ENCODE assay signal across 1 cellular context in genomic region chr10:72257051-72257892, GRCh38.
TF ChIP-seq lines count a peak whose summit lies in the region.

No MANE protein-coding gene starts in this region.

TF ChIP-seq in K562, 482 proteins besides CTCF, POLR2A, EP300 and RAD21 (continued from another document and continues in another):
- TF ChIP-seq E2F8 (IDR thresholded peaks at IDR 0.05; ENCODE audit: low read depth, partially characterized antibody) (peak; percentile 41), GABPB1 (CRISPR knock-in tag; IDR thresholded peaks at IDR 0.05) (0 out of 2 replicates have a peak, but pooled peaks have one; percentile 18), ARNT (IDR thresholded peaks at IDR 0.05) (peak in 1 of 2 experiments; percentile 70; a peak in 1 of 4 replicates), USF2 (CRISPR knock-in tag; IDR thresholded peaks at IDR 0.05) (peak; percentile 47), JUND (IDR thresholded peaks at IDR 0.05; ENCODE audit: borderline replicate concordance, low read depth, low read length) (peak; percentile 30; the same call in 1 of the 2 replicates), JUND (tag; IDR thresholded peaks at IDR 0.05; ENCODE audit: borderline replicate concordance, low read depth, low read length) (peak; percentile 54; the same call in 1 of the 3 replicates), TRIM28 (IDR thresholded peaks at IDR 0.05) (peak; percentile 70; the same call in 1 of the 2 replicates), NKRF (IDR thresholded peaks at IDR 0.05; ENCODE audit: borderline replicate concordance) (no peak), VEZF1 (CRISPR knock-in tag; IDR thresholded peaks at IDR 0.05) (peak; percentile 78; the same call in 1 of the 2 replicates), SMARCA4 (IDR thresholded peaks at IDR 0.05) (peak; percentile 88), SAFB2 (IDR thresholded peaks at IDR 0.05; ENCODE audit: borderline replicate concordance, low read depth, low read length, severe bottlenecking) (no peak), ATF1 (CRISPR knock-in tag; IDR thresholded peaks at IDR 0.05) (no peak), ATF1 (tag; IDR thresholded peaks at IDR 0.05) (peak; percentile 51), ZNF609 (CRISPR knock-in tag; IDR thresholded peaks at IDR 0.05; ENCODE audit: borderline replicate concordance) (no peak), PHB2 (IDR thresholded peaks at IDR 0.05; ENCODE audit: low read depth) (peak; percentile 31; the same call in 1 of the 2 replicates), NONO (IDR thresholded peaks at IDR 0.05; ENCODE audit: low read depth in 2 of 2, low read length in 1 of 2) (peak in 1 of 2 experiments; percentile 62; a peak in 1 of 4 replicates), GMEB1 (CRISPR knock-in tag; IDR thresholded peaks at IDR 0.05) (0 out of 2 replicates have a peak, but pooled peaks have one; percentile 13), ZBTB7A (IDR thresholded peaks at IDR 0.05; ENCODE audit: borderline replicate concordance, control insufficient read depth, low read depth, low read length) (peak; percentile 59; the same call in 1 of the 2 replicates), FOXK2 (conservative IDR thresholded peaks at IDR 0.05 in 1 of 2, IDR thresholded peaks at IDR 0.05 in 1 of 2; ENCODE audit: low read depth in 2 of 2) (peak in 1 of 2 experiments; percentile 53; a peak in 2 of 4 replicates), NFIX (CRISPR knock-in tag; IDR thresholded peaks at IDR 0.05; ENCODE audit: low read depth) (0 out of 2 replicates have a peak, but pooled peaks have one; percentile 6), ZNF639 (CRISPR knock-in tag; conservative IDR thresholded peaks at IDR 0.05 in 1 of 2, IDR thresholded peaks at IDR 0.05 in 1 of 2) (peak in 1 of 2 experiments; percentile 69; a peak in 1 of 4 replicates), TCF3 (CRISPR knock-in tag; IDR thresholded peaks at IDR 0.05) (peak; percentile 92), ZNF766 (CRISPR knock-in tag; conservative IDR thresholded peaks at IDR 0.05) (peak; percentile 67; the same call in 1 of the 2 replicates), POLR2B (IDR thresholded peaks at IDR 0.05; ENCODE audit: low read depth, partially characterized antibody) (no peak), MAFF (IDR thresholded peaks at IDR 0.05; ENCODE audit: low read length) (no peak), RAD51 (IDR thresholded peaks at IDR 0.05; ENCODE audit: borderline replicate concordance, low read depth) (peak; percentile 31; the same call in 1 of the 2 replicates), HMBOX1 (IDR thresholded peaks at IDR 0.05) (0 out of 2 replicates have a peak, but pooled peaks have one; percentile 19), SIRT6 (IDR thresholded peaks at IDR 0.05; ENCODE audit: low read depth, low read length) (no peak), THRAP3 (IDR thresholded peaks at IDR 0.05; ENCODE audit: borderline replicate concordance) (no peak), SNRNP70 (optimal IDR thresholded peaks at IDR 0.05; ENCODE audit: low read depth, low read length) (no peak), ZNF77 (CRISPR knock-in tag; IDR thresholded peaks at IDR 0.05) (no peak), L3MBTL2 (IDR thresholded peaks at IDR 0.05) (peak; percentile 47; the same call in 1 of the 2 replicates), KAT2B (IDR thresholded peaks at IDR 0.05; ENCODE audit: low read depth, low read length) (no peak), NCOR1 (IDR thresholded peaks at IDR 0.05) (peak; percentile 78), E2F5 (CRISPR knock-in tag; IDR thresholded peaks at IDR 0.05) (no peak), COPS2 (conservative IDR thresholded peaks at IDR 0.05) (no peak), FOSL1 (tag; conservative IDR thresholded peaks at IDR 0.05) (peak; percentile 25; the same call in 1 of the 2 replicates), ARID1B (IDR thresholded peaks at IDR 0.05) (peak; percentile 94), SMAD3 (CRISPR knock-in tag; conservative IDR thresholded peaks at IDR 0.05) (no peak), SMARCE1 (IDR thresholded peaks at IDR 0.05) (peak; percentile 93; the same call in 1 of the 2 replicates), MAZ (CRISPR knock-in tag; conservative IDR thresholded peaks at IDR 0.05 in 1 of 2, IDR thresholded peaks at IDR 0.05 in 1 of 2) (peak; percentile 77 to 80), HMGN3 (IDR thresholded peaks at IDR 0.05; ENCODE audit: borderline replicate concordance, extremely low read depth, insufficient read length, low read depth, low read length) (peak; percentile 61)
